ENCODE assay signal across 8 cellular contexts in the genomic region with DNA sequence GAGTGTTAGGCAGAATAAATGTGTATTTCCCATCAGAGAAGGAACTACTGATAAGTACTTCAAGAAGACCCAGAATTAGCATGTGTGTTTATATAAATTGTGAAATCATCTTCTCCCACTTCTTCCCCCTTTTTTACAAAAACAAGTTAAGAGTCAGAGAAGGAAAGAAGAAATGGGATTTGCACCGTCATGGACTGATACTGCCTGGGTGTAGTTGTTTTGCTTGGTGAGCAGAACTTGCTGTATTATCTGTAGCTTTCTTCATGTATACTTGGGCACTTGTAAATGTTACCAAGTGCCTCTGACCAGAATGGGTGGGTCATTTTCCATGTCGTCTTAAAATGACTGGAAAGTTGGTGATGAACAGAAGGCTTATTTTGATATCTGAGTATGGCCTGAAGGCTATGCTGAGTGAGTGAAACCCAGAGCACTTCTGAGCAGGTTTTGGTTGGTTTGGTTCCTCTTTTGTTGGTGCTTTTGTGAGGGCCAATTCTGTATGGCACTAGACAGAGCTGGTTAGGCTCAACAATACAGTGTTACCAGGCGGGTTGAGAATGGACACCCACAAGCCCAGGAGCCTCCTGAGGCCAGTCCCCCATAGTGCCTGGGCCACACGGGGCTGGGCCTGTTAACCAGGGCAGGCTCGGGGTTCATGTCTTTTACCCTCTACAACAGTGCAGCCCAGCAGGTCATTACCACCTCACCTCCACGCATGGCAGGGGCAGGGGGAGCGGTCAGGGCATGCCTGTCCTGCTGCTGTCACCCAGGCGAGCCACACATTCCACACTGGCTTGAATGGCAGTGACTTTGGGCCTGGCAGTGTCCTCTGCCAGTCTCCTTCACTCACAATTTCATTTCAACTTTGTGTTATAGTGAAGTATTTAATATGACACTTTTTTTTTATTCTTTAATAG.
DNase-seq lines count a peak whose midpoint lies in the region; ATAC-seq, FAIRE-seq and TF ChIP-seq lines count a peak whose summit lies in the region.

No MANE protein-coding gene starts in this region.

- no peak overlapping the region for H3K4me2 ChIP-seq in HepG2 (ENCODE audit: low read depth, low read length)

- no peaks in the 10 kb centered on the region for H3K27me3 ChIP-seq in HepG2 (ENCODE audit: control insufficient read depth in 1 of 2, insufficient read depth in 2 of 2, low read length in 2 of 2)

- H4K20me1 ChIP-seq in HepG2 (ENCODE audit: insufficient read depth, low read length), result peaks cover 4% of the 10 kb centered on the region; the same call in 1 of the 2 replicates

- 94% methylated on average over 5 of the region's 8 CpGs for WGBS in HepG2 (ENCODE audit: low lambda C conversion rate)

- TF ChIP-seq EP300 in HepG2 (IDR thresholded peaks at IDR 0.05; ENCODE audit: low read depth in 2 of 2, low read length in 2 of 2) (no peak), HepG2 (CRISPR knock-in tag; IDR thresholded peaks at IDR 0.05; ENCODE audit: borderline replicate concordance) (no peak)

- peaks cover 82% of the 10 kb centered on the region for H3K79me2 ChIP-seq in HepG2 (ENCODE audit: insufficient read depth, low read length)

- POLR2A ChIA-PET in HepG2 (lab: Yijun Ruan, JAX), result interaction anchor here (1.3 kb wide), 1 partner anchor 29 kb away, joined by 3 read pairs; no protein-coding TSS in a partner anchor
- POLR2A ChIA-PET in activated CD4-positive, alpha-beta T cell treated with anti-CD3 and anti-CD28 coated beads, Interleukin-2, amount 10 ng/mL, durations not matched to agents 7 days and 5 days (lab: Charles Lee), result no interaction called here

- no peaks in the 10 kb centered on the region for H3K27me3 Mint-ChIP-seq in activated CD4-positive, alpha-beta T cell treated with anti-CD3 and anti-CD28 coated beads, Interleukin-2, amount 10 ng/mL, durations not matched to agents 7 days and 5 days

- no TSS peak for BruUV-seq in HepG2 (replicated peaks; lab: Mats Ljungman, UMichigan)

- no peak for TF ChIP-seq RAD21 in HepG2 (CRISPR knock-in tag; IDR thresholded peaks at IDR 0.05)

- FAIRE-seq in HepG2 (lab: Jason Lieb, UNC), result no peak

- no peaks in the 10 kb centered on the region for H3K9me3 ChIP-seq in HepG2 (ENCODE audit: low read length)

- CTCF ChIA-PET in HepG2 (lab: Yijun Ruan, JAX; ENCODE audit: low intra/inter-chr PET ratio, low total read pairs), result no interaction called here
- CTCF ChIA-PET in activated CD4-positive, alpha-beta T cell treated with anti-CD3 and anti-CD28 coated beads, Interleukin-2, amount 10 ng/mL, durations not matched to agents 7 days and 5 days (lab: Charles Lee), result interaction anchor here (1.0 kb wide), 1 partner anchor 60 kb away, joined by 3 read pairs; no protein-coding TSS in a partner anchor

- no peak overlapping the region for H3K4me3 ChIP-seq in HepG2 (replicated peaks in 1 of 3; ENCODE audit: insufficient read depth in 1 of 3, low read depth in 2 of 3, low read length in 3 of 3)

- no peak overlapping the region for H3K4me3 Mint-ChIP-seq in activated CD4-positive, alpha-beta T cell treated with anti-CD3 and anti-CD28 coated beads, Interleukin-2, amount 10 ng/mL, durations not matched to agents 7 days and 5 days

- in situ Hi-C loops in HepG2 (cut with HindIII; ENCODE audit: extremely low pct_ligation_motif_present, low pct_unique_long_range_greater_than_20kb), result no loop called here

- H3K27ac Mint-ChIP-seq in activated CD4-positive, alpha-beta T cell treated with anti-CD3 and anti-CD28 coated beads, Interleukin-2, amount 10 ng/mL, durations not matched to agents 7 days and 5 days, result no peak overlapping the region

- intact Hi-C loops in HepG2 (cut with micrococcal nuclease; ENCODE audit: unreplicated experiment), result no loop called here

- peaks cover 1% of the 10 kb centered on the region for H3K9me3 Mint-ChIP-seq in activated CD4-positive, alpha-beta T cell treated with anti-CD3 and anti-CD28 coated beads, Interleukin-2, amount 10 ng/mL, durations not matched to agents 7 days and 5 days

- DNase-seq in SIG-M5 (lab: John Stamatoyannopoulos, UW) (peak; percentile 4), HepG2 (ENCODE audit: low spot score) (no peak), dedifferentiated amniotic fluid mesenchymal stem cell (ENCODE audit: extremely low spot score) (no peak), globus pallidus (ENCODE audit: low spot score) (no peak), NCI-H69 (lab: John Stamatoyannopoulos, UW) (no peak)
- no peak for DNase-seq in activated CD4-positive, alpha-beta T cell treated with anti-CD3 and anti-CD28 coated beads, Interleukin-2, amount 10 ng/mL, durations not matched to agents 7 days and 5 days

- no peak for TF ChIP-seq POLR2A in HepG2 (IDR thresholded peaks at IDR 0.05; ENCODE audit: insufficient read depth in 1 of 2, low read depth in 2 of 2, low read length in 2 of 2)

- H3K9ac ChIP-seq in HepG2 (ENCODE audit: insufficient read depth, low read depth, low read length), result peak overlapping the region; percentile 3; the same call in 1 of the 2 replicates

- peak; percentile 98 for ATAC-seq in GM19023 (IDR thresholded peaks at IDR 0.05; ENCODE audit: unreplicated experiment)
- ATAC-seq in HG02943 (IDR thresholded peaks at IDR 0.05; ENCODE audit: low read depth, unreplicated experiment), result peak; percentile 97
- ATAC-seq in HepG2, result no peak

- no peak overlapping the region for H2AFZ ChIP-seq in HepG2 (ENCODE audit: low read length)

- H3K36me3 ChIP-seq in HepG2 (replicated peaks in 1 of 2; ENCODE audit: control insufficient read depth in 1 of 2, insufficient read depth in 2 of 2, low read length in 2 of 2), result peaks cover 0 to 3% of the 10 kb centered on the region in 2 experiments; a peak in 1 of 5 replicates

- H3K4me1 ChIP-seq in HepG2 (ENCODE audit: insufficient read depth, low read length), result peaks cover 89% of the 10 kb centered on the region

- H3K4me1 Mint-ChIP-seq in activated CD4-positive, alpha-beta T cell treated with anti-CD3 and anti-CD28 coated beads, Interleukin-2, amount 10 ng/mL, durations not matched to agents 7 days and 5 days, result peaks cover 69% of the 10 kb centered on the region

- TF ChIP-seq CTCF in HepG2 (CRISPR knock-in tag; IDR thresholded peaks at IDR 0.05), result no peak

- no peak overlapping the region for H3K27ac ChIP-seq in HepG2 (ENCODE audit: extremely low read length, insufficient read depth, low read length)

- peaks cover 28% of the 10 kb centered on the region for H3K36me3 Mint-ChIP-seq in activated CD4-positive, alpha-beta T cell treated with anti-CD3 and anti-CD28 coated beads, Interleukin-2, amount 10 ng/mL, durations not matched to agents 7 days and 5 days (ENCODE audit: low read depth)

TF ChIP-seq in HepG2, 621 proteins besides CTCF, POLR2A, EP300 and RAD21:
- no peak for TF ChIP-seq ZNF878 (CRISPR knock-in tag; IDR thresholded peaks at IDR 0.05)
- no peak for TF ChIP-seq MAFF (IDR thresholded peaks at IDR 0.05; ENCODE audit: low read depth, low read length)
- TF ChIP-seq ZMYM2 (CRISPR knock-in tag; IDR thresholded peaks at IDR 0.05), result no peak
- no peak for TF ChIP-seq ZNF326 (CRISPR knock-in tag; IDR thresholded peaks at IDR 0.05; ENCODE audit: borderline replicate concordance)
- no peak for TF ChIP-seq IRF2 (CRISPR knock-in tag; IDR thresholded peaks at IDR 0.05)
- no peak for TF ChIP-seq SNRNP70 (IDR thresholded peaks at IDR 0.05; ENCODE audit: low read depth, low read length)
- TF ChIP-seq ZNF687 (CRISPR knock-in tag; IDR thresholded peaks at IDR 0.05), result peak; percentile 24
TF ChIP-seq in HepG2: peak in this region for 1.
